16 cellular contexts compared by ENCODE assay signal in genomic region chr2:229096667-229097066, GRCh38.
DNase-seq lines count a peak whose midpoint lies in the region; ATAC-seq and TF ChIP-seq lines count a peak whose summit lies in the region.
"Had no signal": no experiment of that assay in that cellular context is flagged by ENCODE, and none has a peak within 500 bp of the region (broad histone marks: within the 10 kb centered on the region; RNA-seq: fewer than 3 reads in every experiment).

No MANE protein-coding gene starts in this region.

- H3K4me3 ChIP-seq in astrocyte of the spinal cord (ENCODE audit: low read depth, low read length) = no peak overlapping the region
- H3K4me3 ChIP-seq: K562, SK-N-MC had no signal

- no peak overlapping the region for H3K4me3 Mint-ChIP-seq in activated T-helper 1 cell treated with anti-CD3 and anti-CD28 coated beads, Interleukin-12 subunit alpha, Interleukin-12 subunit beta, Interleukin-2, Interleukin-4 antibody, amounts not matched to agents 30 ng/mL and 10 ng/mL and 1 ng/mL, durations not matched to agents 14 hours and 24 hours and 36 hours
- no peak overlapping the region for H3K4me3 Mint-ChIP-seq in natural killer cell
- H3K4me3 Mint-ChIP-seq: CD4-positive, CD25-positive, alpha-beta regulatory T cell; HFFc6 had no signal

- in situ Hi-C loops in astrocyte of the spinal cord (cut with HindIII; ENCODE audit: low sequenced_read_pairs) = no loop called here

- ATAC-seq in GM18907 (IDR thresholded peaks at IDR 0.05; ENCODE audit: unreplicated experiment) (no peak), natural killer cell (no peak)
- ATAC-seq: K562, PC-3 had no signal

- TF ChIP-seq CTCF in astrocyte of the spinal cord (IDR thresholded peaks at IDR 0.05; ENCODE audit: low read depth, low read length) = no peak
- no peak for TF ChIP-seq CTCF in natural killer cell (IDR thresholded peaks at IDR 0.05)

- no peak overlapping the region for H3K27ac Mint-ChIP-seq in activated T-helper 1 cell treated with anti-CD3 and anti-CD28 coated beads, Interleukin-12 subunit alpha, Interleukin-12 subunit beta, Interleukin-2, Interleukin-4 antibody, amounts not matched to agents 30 ng/mL and 10 ng/mL and 1 ng/mL, durations not matched to agents 14 hours and 24 hours and 36 hours
- no peak overlapping the region for H3K27ac Mint-ChIP-seq in natural killer cell
- H3K27ac Mint-ChIP-seq: CD4-positive, CD25-positive, alpha-beta regulatory T cell; HFFc6 had no signal

- DNase-seq in A172 (ENCODE audit: low spot score) (peak; percentile 15), HCEC 1CT (peak; percentile 13), astrocyte of the spinal cord (ENCODE audit: low read depth, low spot score) (peak; percentile 78), iris pigment epithelial cell (ENCODE audit: low read depth) (peak; percentile 47), NCI-H1417 treated with DMSO at 0.1 percent for 48 hours (lab: John Stamatoyannopoulos, UW) (no peak), natural killer cell (no peak)
- DNase-seq in activated T-helper 1 cell treated with anti-CD3 and anti-CD28 coated beads, Interleukin-12 subunit alpha, Interleukin-12 subunit beta, Interleukin-2, Interleukin-4 antibody, amounts not matched to agents 30 ng/mL and 10 ng/mL and 1 ng/mL, durations not matched to agents 14 hours and 24 hours and 36 hours (ENCODE audit: low spot score) = no peak
- DNase-seq: CD4-positive, CD25-positive, alpha-beta regulatory T cell; GOT3; HFFc6; NCI-H1694 treated with DMSO at 0.1 percent for 48 hours; NCI-H69; PC-3 had no signal

- intact Hi-C loops in activated T-helper 1 cell treated with anti-CD3 and anti-CD28 coated beads, Interleukin-12 subunit alpha, Interleukin-12 subunit beta, Interleukin-2, Interleukin-4 antibody, amounts not matched to agents 30 ng/mL and 10 ng/mL and 1 ng/mL, durations not matched to agents 14 hours and 24 hours and 36 hours (cut with micrococcal nuclease) = no loop called here
- intact Hi-C loops in natural killer cell (cut with micrococcal nuclease) = no loop called here

- no peaks in the 10 kb centered on the region for H3K27me3 Mint-ChIP-seq in activated T-helper 1 cell treated with anti-CD3 and anti-CD28 coated beads, Interleukin-12 subunit alpha, Interleukin-12 subunit beta, Interleukin-2, Interleukin-4 antibody, amounts not matched to agents 30 ng/mL and 10 ng/mL and 1 ng/mL, durations not matched to agents 14 hours and 24 hours and 36 hours (ENCODE audit: insufficient read depth)
- H3K27me3 Mint-ChIP-seq in natural killer cell (ENCODE audit: low read depth in 2 of 2) = no peaks in the 10 kb centered on the region
- H3K27me3 Mint-ChIP-seq: CD4-positive, CD25-positive, alpha-beta regulatory T cell had no signal

- no peaks in the 10 kb centered on the region for H3K36me3 Mint-ChIP-seq in activated T-helper 1 cell treated with anti-CD3 and anti-CD28 coated beads, Interleukin-12 subunit alpha, Interleukin-12 subunit beta, Interleukin-2, Interleukin-4 antibody, amounts not matched to agents 30 ng/mL and 10 ng/mL and 1 ng/mL, durations not matched to agents 14 hours and 24 hours and 36 hours (ENCODE audit: low read depth)
- no peaks in the 10 kb centered on the region for H3K36me3 Mint-ChIP-seq in natural killer cell
- H3K36me3 Mint-ChIP-seq: CD4-positive, CD25-positive, alpha-beta regulatory T cell had no signal

- H3K9me3 Mint-ChIP-seq in activated T-helper 1 cell treated with anti-CD3 and anti-CD28 coated beads, Interleukin-12 subunit alpha, Interleukin-12 subunit beta, Interleukin-2, Interleukin-4 antibody, amounts not matched to agents 30 ng/mL and 10 ng/mL and 1 ng/mL, durations not matched to agents 14 hours and 24 hours and 36 hours = no peaks in the 10 kb centered on the region
- peaks cover 7 to 13% of the 10 kb centered on the region in 2 donors for H3K9me3 Mint-ChIP-seq in natural killer cell

- H3K4me1 Mint-ChIP-seq in activated T-helper 1 cell treated with anti-CD3 and anti-CD28 coated beads, Interleukin-12 subunit alpha, Interleukin-12 subunit beta, Interleukin-2, Interleukin-4 antibody, amounts not matched to agents 30 ng/mL and 10 ng/mL and 1 ng/mL, durations not matched to agents 14 hours and 24 hours and 36 hours (ENCODE audit: low read depth) = no peaks in the 10 kb centered on the region
- no peaks in the 10 kb centered on the region for H3K4me1 Mint-ChIP-seq in natural killer cell
- H3K4me1 Mint-ChIP-seq: CD4-positive, CD25-positive, alpha-beta regulatory T cell had no signal

Comparison
In these comparisons a context has a peak if more than half of its experiments do, and no peak if none do; other contexts are left out.
1. DNase-seq: peak in A172 (single experiment), HCEC 1CT (single experiment), astrocyte of the spinal cord (single experiment) and iris pigment epithelial cell (single experiment); none in NCI-H1417 treated with DMSO at 0.1 percent for 48 hours (single experiment), activated T-helper 1 cell treated with anti-CD3 and anti-CD28 coated beads, Interleukin-12 subunit alpha, Interleukin-12 subunit beta, Interleukin-2, Interleukin-4 antibody, amounts not matched to agents 30 ng/mL and 10 ng/mL and 1 ng/mL, durations not matched to agents 14 hours and 24 hours and 36 hours (single experiment) and natural killer cell (single experiment).